ENCODE assay signal across 10 cellular contexts in genomic region chr14:36633580-36633979, GRCh38. TPM values are rescaled to one million over a fixed set of nuclear protein-coding genes. Genes with fewer than 3 reads are reported as not detected.
"Had no signal": no experiment of that assay in that cellular context is flagged by ENCODE, and none has a peak within 500 bp of the region (broad histone marks: within the 10 kb centered on the region; RNA-seq: fewer than 3 reads in every experiment).

No MANE protein-coding gene starts in this region.

- H3K9me3 ChIP-seq: HAP-1 had no signal

- H3K4me3 Mint-ChIP-seq: GM23338, H9, HFFc6 had no signal

- H3K4me1 Mint-ChIP-seq: GM23338, H9 had no signal

- H3K4me1 ChIP-seq: HAP-1 had no signal

- H2AFZ ChIP-seq: GM23248, GM23338 had no signal

- H3K27ac Mint-ChIP-seq: GM23338, H9, HFFc6 had no signal

- H3K9me3 Mint-ChIP-seq: GM23338, H9 had no signal

- H3K4me2 ChIP-seq: GM23338 had no signal

- H3K4me3 ChIP-seq: GM23248, GM23338, HAP-1 had no signal

- DNase-seq: GM23248, GOT3, H7, H9, HCEC 1CT, HFFc6 had no signal

- ATAC-seq: GM23338, HCT116 had no signal

- H3K27ac ChIP-seq: GM23248 had no signal

- H3K9ac ChIP-seq: GM23248 had no signal

- H3K36me3 ChIP-seq: HAP-1 had no signal

RNA-seq across cellular contexts. Expression of gene PAX9, which starts 28.1 kb away (rescaled TPM):
- total RNA-seq: GM23248, GM23338, H1, H7, H9 had no signal

RNA-seq across cellular contexts. Expression of gene NKX2-8, which starts 51.2 kb away (rescaled TPM):
- total RNA-seq: GM23248, H1, H7, H9, HFFc6 had no signal
- polyA plus RNA-seq: GM23248, GM23338, H1 had no signal
